In the genomic region with DNA sequence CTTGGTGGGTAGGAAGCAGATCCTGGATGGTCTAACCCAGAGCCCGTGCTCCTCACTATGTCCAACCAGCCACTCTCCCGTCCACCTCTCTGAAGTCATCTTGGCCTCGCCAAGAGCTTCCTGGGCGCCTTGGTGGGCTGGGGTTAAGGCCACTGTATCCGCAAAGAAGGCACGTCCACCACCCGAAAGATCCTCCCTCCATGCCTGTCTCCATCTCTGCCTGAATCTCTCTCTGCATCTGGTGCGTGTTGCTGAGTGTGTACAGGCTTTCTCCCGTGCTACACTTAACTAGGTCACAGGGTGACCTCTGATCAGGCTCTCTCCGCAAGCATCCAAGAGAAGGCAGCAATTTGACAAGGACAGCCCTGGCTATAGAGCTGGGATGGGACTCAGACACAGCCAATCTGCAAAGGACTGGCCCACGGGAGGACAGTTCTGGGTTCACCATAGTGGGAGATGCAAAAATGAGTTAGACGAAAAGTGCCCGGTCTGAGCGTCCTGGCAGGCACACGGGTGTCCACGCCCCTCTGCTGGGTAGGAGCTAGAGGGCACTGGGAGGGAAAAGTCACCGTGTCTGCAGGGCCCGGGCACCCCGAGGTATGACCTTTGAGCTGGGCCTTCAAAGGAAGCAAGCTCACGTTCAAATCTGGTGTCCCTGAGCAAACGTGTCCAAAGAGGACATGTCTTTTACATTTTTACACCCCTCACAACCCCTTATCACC, we compare ENCODE assay signal across 16 cellular contexts.
"Had no signal": no experiment of that assay in that cellular context is flagged by ENCODE, and none has a peak within 500 bp of the region (broad histone marks: within the 10 kb centered on the region; RNA-seq: fewer than 3 reads in every experiment).

No MANE protein-coding gene starts in this region.

- H3K4me3 ChIP-seq: ascending aorta, esophagus muscularis mucosa, lung, thoracic aorta had no signal

- H3K9me3 Mint-ChIP-seq: activated T-cell treated with anti-CD3 and anti-CD28 coated beads, Interleukin-2, amount 50 U/mL, for 24 hours; naive thymus-derived CD8-positive, alpha-beta T cell; stimulated activated naive CD8-positive, alpha-beta T cell treated with anti-CD3 and anti-CD28 coated beads, Interleukin-15, Interleukin-2, amounts not matched to agents 100 ng/mL and 50 ng/mL, for 24 hours; T-helper 2 cell treated with Interferon-gamma antibody and Interleukin-4, amounts not matched to agents 5 μg/mL and 100 μg/mL, for 36 hours had no signal

- H3K36me3 Mint-ChIP-seq: activated CD8-positive, alpha-beta memory T cell treated with anti-CD3 and anti-CD28 coated beads, Interleukin-2, amount 10 ng/mL, durations not matched to agents 7 days and 5 days; activated naive CD8-positive, alpha-beta T cell; naive thymus-derived CD8-positive, alpha-beta T cell had no signal

- H3K9me3 ChIP-seq: ascending aorta, esophagus muscularis mucosa, thoracic aorta had no signal

- ATAC-seq: activated CD8-positive, alpha-beta memory T cell treated with anti-CD3 and anti-CD28 coated beads, Interleukin-2, amount 10 ng/mL, durations not matched to agents 7 days and 5 days; naive thymus-derived CD8-positive, alpha-beta T cell had no signal

- H3K4me1 ChIP-seq: ascending aorta, esophagus muscularis mucosa had no signal

- H3K27ac ChIP-seq: ascending aorta, esophagus muscularis mucosa, thoracic aorta had no signal

- H3K4me1 Mint-ChIP-seq: naive thymus-derived CD8-positive, alpha-beta T cell had no signal

- FAIRE-seq: bronchial epithelial cell, endometrium had no signal

- H3K4me3 Mint-ChIP-seq: activated CD8-positive, alpha-beta memory T cell treated with anti-CD3 and anti-CD28 coated beads, Interleukin-2, amount 10 ng/mL, durations not matched to agents 7 days and 5 days; activated naive CD8-positive, alpha-beta T cell; activated T-cell treated with anti-CD3 and anti-CD28 coated beads, Interleukin-2, amount 50 U/mL, for 24 hours; naive thymus-derived CD8-positive, alpha-beta T cell; stimulated activated naive CD8-positive, alpha-beta T cell treated with anti-CD3 and anti-CD28 coated beads, Interleukin-15, Interleukin-2, amounts not matched to agents 100 ng/mL and 50 ng/mL, for 24 hours; T-helper 2 cell treated with Interferon-gamma antibody and Interleukin-4, amounts not matched to agents 5 μg/mL and 100 μg/mL, for 36 hours had no signal

- DNase-seq: activated CD4-positive, alpha-beta T cell treated with anti-CD3 and anti-CD28 coated beads for 1 hour; activated CD4-positive, alpha-beta T cell treated with anti-CD3 and anti-CD28 coated beads, Interleukin-2, amount 50 U/mL, for 48 hours; activated CD8-positive, alpha-beta memory T cell treated with anti-CD3 and anti-CD28 coated beads, Interleukin-2, amount 10 ng/mL, durations not matched to agents 7 days and 5 days; activated effector memory CD4-positive, alpha-beta T cell treated with anti-CD3 and anti-CD28 coated beads, Interleukin-2, amount 50 U/mL, for 16 hours; activated T-cell treated with anti-CD3 and anti-CD28 coated beads, Interleukin-2, amount 50 U/mL, for 24 hours; stimulated activated CD4-positive, alpha-beta T cell treated with anti-CD3 and anti-CD28 coated beads, Interleukin-4, amount 100 ng/mL, for 24 hours had no signal

- H3K27me3 ChIP-seq: ascending aorta had no signal

- H3K36me3 ChIP-seq: ascending aorta, esophagus muscularis mucosa, thoracic aorta had no signal

- H3K27me3 Mint-ChIP-seq: activated naive CD8-positive, alpha-beta T cell; naive thymus-derived CD8-positive, alpha-beta T cell; stimulated activated naive CD8-positive, alpha-beta T cell treated with anti-CD3 and anti-CD28 coated beads, Interleukin-15, Interleukin-2, amounts not matched to agents 100 ng/mL and 50 ng/mL, for 24 hours had no signal

- H3K27ac Mint-ChIP-seq: activated CD8-positive, alpha-beta memory T cell treated with anti-CD3 and anti-CD28 coated beads, Interleukin-2, amount 10 ng/mL, durations not matched to agents 7 days and 5 days; activated naive CD8-positive, alpha-beta T cell; activated T-cell treated with anti-CD3 and anti-CD28 coated beads, Interleukin-2, amount 50 U/mL, for 24 hours; stimulated activated naive CD8-positive, alpha-beta T cell treated with anti-CD3 and anti-CD28 coated beads, Interleukin-15, Interleukin-2, amounts not matched to agents 100 ng/mL and 50 ng/mL, for 24 hours; T-helper 2 cell treated with Interferon-gamma antibody and Interleukin-4, amounts not matched to agents 5 μg/mL and 100 μg/mL, for 36 hours had no signal
